ENCODE assay signal across 8 cellular contexts in genomic region chr12:64221656-64222010, GRCh38. TPM values are rescaled to one million over a fixed set of nuclear protein-coding genes. Genes with fewer than 3 reads are reported as not detected.
A peak's percentile ranks its signal among the peaks of the same experiment; 100 is the strongest.
DNase-seq lines count a peak whose midpoint lies in the region; ATAC-seq and TF ChIP-seq lines count a peak whose summit lies in the region.

No MANE protein-coding gene starts in this region.

- TF ChIP-seq POLR2A in ovary (IDR thresholded peaks at IDR 0.05) = no peak
- TF ChIP-seq POLR2A in upper lobe of left lung (IDR thresholded peaks at IDR 0.05) = no peak

- in situ Hi-C loops in Panc1 (cut with HindIII; ENCODE audit: low pct_unique_long_range_greater_than_20kb, low sequenced_read_pairs) = no loop called here

- peaks cover 16% of the 10 kb centered on the region for H3K79me2 ChIP-seq in DND-41 (ENCODE audit: insufficient read depth, low read length)

- peak; percentile 56 for DNase-seq in DND-41
- DNase-seq in Jurkat, Clone E6-1 (ENCODE audit: low read depth, low spot score) = peak; percentile 12
- DNase-seq in Panc1 (ENCODE audit: low read depth, low spot score) = peak; percentile 52
- no peak for DNase-seq in activated naive CD8-positive, alpha-beta T cell treated with anti-CD3 and anti-CD28 coated beads, Interleukin-2, amount 10 ng/mL, durations not matched to agents 7 days and 5 days
- peak; percentile 82 for DNase-seq in cardiac septum (ENCODE audit: low spot score)
- DNase-seq in ovary = peak; percentile 83 to 90 (median 86)
- DNase-seq in upper lobe of left lung = peak; percentile 91 to 92

- CTCF ChIA-PET in Panc1 (lab: Charles Lee) = no interaction called here

- H3K27me3 Mint-ChIP-seq in activated naive CD8-positive, alpha-beta T cell treated with anti-CD3 and anti-CD28 coated beads, Interleukin-2, amount 10 ng/mL, durations not matched to agents 7 days and 5 days = peaks cover 10% of the 10 kb centered on the region

- H2AFZ ChIP-seq in DND-41 (ENCODE audit: low read depth, low read length) = peak overlapping the region; percentile 77

- H3K27ac ChIP-seq in DND-41 (ENCODE audit: low read length) (peak overlapping the region; percentile 65), Panc1 (ENCODE audit: low read length) (peak overlapping the region; percentile 86), ovary (peak overlapping the region; percentile 54 to 94), upper lobe of left lung (peak overlapping the region; percentile 91 to 97 (median 93))

- H3K4me3 Mint-ChIP-seq in activated naive CD8-positive, alpha-beta T cell treated with anti-CD3 and anti-CD28 coated beads, Interleukin-2, amount 10 ng/mL, durations not matched to agents 7 days and 5 days = peak overlapping the region; percentile 96

- H3K36me3 ChIP-seq in DND-41 (ENCODE audit: insufficient read depth, low read length) (no peaks in the 10 kb centered on the region; the same call in 1 of the 2 replicates), Panc1 (ENCODE audit: control insufficient read depth, insufficient read depth, low read length) (no peaks in the 10 kb centered on the region), ovary (no peaks in the 10 kb centered on the region), upper lobe of left lung (no peaks in the 10 kb centered on the region)

- POLR2A ChIA-PET in Panc1 (lab: Charles Lee) = no interaction called here
- POLR2A ChIA-PET in activated naive CD8-positive, alpha-beta T cell treated with anti-CD3 and anti-CD28 coated beads, Interleukin-2, amount 10 ng/mL, durations not matched to agents 7 days and 5 days (lab: Charles Lee) = interaction anchor here (1.2 kb wide), 1 partner anchor 182 kb away, joined by 3 read pairs; the partner anchor contains the start of gene XPOT

- peak overlapping the region; percentile 82 for H3K9ac ChIP-seq in DND-41 (ENCODE audit: low read depth, low read length)

- peak overlapping the region; percentile 89 to 93 for H3K4me3 ChIP-seq in DND-41 (ENCODE audit: low read depth in 1 of 2, low read length in 2 of 2)
- peak overlapping the region; percentile 90 for H3K4me3 ChIP-seq in Jurkat, Clone E6-1 (ENCODE audit: low read length)
- H3K4me3 ChIP-seq in Panc1 (ENCODE audit: low read depth in 2 of 2, low read length in 2 of 2) = peak overlapping the region; percentile 82 to 88
- peak overlapping the region; percentile 79 for H3K4me3 ChIP-seq in ovary
- peak overlapping the region; percentile 78 to 98 (median 86) for H3K4me3 ChIP-seq in upper lobe of left lung

- H3K27ac Mint-ChIP-seq in activated naive CD8-positive, alpha-beta T cell treated with anti-CD3 and anti-CD28 coated beads, Interleukin-2, amount 10 ng/mL, durations not matched to agents 7 days and 5 days = peak overlapping the region; percentile 98

- intact Hi-C loops in Panc1 (cut with micrococcal nuclease; ENCODE audit: unreplicated experiment) = no loop called here
- intact Hi-C loops in cardiac septum (cut with DNase I) = no loop called here
- intact Hi-C loops in ovary (cut with DNase I) = loop anchor here in 1 of 4 donors (10.0 kb wide), 1 partner anchor 377 kb away; the partner anchor contains the start of gene SRGAP1

- TF ChIP-seq EP300 in ovary (IDR thresholded peaks at IDR 0.05) = no peak
- no peak for TF ChIP-seq EP300 in upper lobe of left lung (IDR thresholded peaks at IDR 0.05)

- H3K4me2 ChIP-seq in DND-41 (ENCODE audit: insufficient read depth, low read length) = peak overlapping the region; percentile 96

- WGBS in ovary, 3 donors = 0 to 1% (median 1%) methylated on average over 16 of the region's 16 CpGs
- WGBS in upper lobe of left lung, 2 donors = 1% methylated on average over 13 to 16 of the region's 16 CpGs

- no peaks in the 10 kb centered on the region for H3K27me3 ChIP-seq in DND-41 (ENCODE audit: insufficient read depth, low read length, poor library complexity)
- no peaks in the 10 kb centered on the region for H3K27me3 ChIP-seq in Panc1 (ENCODE audit: control insufficient read depth, insufficient read depth, low read length)
- H3K27me3 ChIP-seq in ovary = no peaks in the 10 kb centered on the region
- H3K27me3 ChIP-seq in upper lobe of left lung = no peaks in the 10 kb centered on the region

- no peaks in the 10 kb centered on the region for H3K9me3 ChIP-seq in DND-41 (ENCODE audit: insufficient read depth, low read length, severe bottlenecking)
- no peaks in the 10 kb centered on the region for H3K9me3 ChIP-seq in Panc1 (ENCODE audit: control insufficient read depth, insufficient read depth, low read depth, low read length)
- no peaks in the 10 kb centered on the region for H3K9me3 ChIP-seq in ovary
- no peaks in the 10 kb centered on the region for H3K9me3 ChIP-seq in upper lobe of left lung

- TF ChIP-seq CTCF in DND-41 (IDR thresholded peaks at IDR 0.05; ENCODE audit: borderline replicate concordance, extremely low read depth, low read length, poor library complexity, severe bottlenecking) (no peak), Panc1 (IDR thresholded peaks at IDR 0.05) (no peak), ovary (IDR thresholded peaks at IDR 0.05) (no peak), upper lobe of left lung (IDR thresholded peaks at IDR 0.05) (no peak)

- H3K9me3 Mint-ChIP-seq in activated naive CD8-positive, alpha-beta T cell treated with anti-CD3 and anti-CD28 coated beads, Interleukin-2, amount 10 ng/mL, durations not matched to agents 7 days and 5 days = no peaks in the 10 kb centered on the region

- H3K4me1 Mint-ChIP-seq in activated naive CD8-positive, alpha-beta T cell treated with anti-CD3 and anti-CD28 coated beads, Interleukin-2, amount 10 ng/mL, durations not matched to agents 7 days and 5 days = peaks cover 30% of the 10 kb centered on the region

- peaks cover 1% of the 10 kb centered on the region for H3K36me3 Mint-ChIP-seq in activated naive CD8-positive, alpha-beta T cell treated with anti-CD3 and anti-CD28 coated beads, Interleukin-2, amount 10 ng/mL, durations not matched to agents 7 days and 5 days

- no TSS peak for BruUV-seq in Panc1 (replicated peaks; lab: Mats Ljungman, UMichigan)

- H3K4me1 ChIP-seq in DND-41 (ENCODE audit: insufficient read depth, low read length) = peaks cover 38% of the 10 kb centered on the region
- H3K4me1 ChIP-seq in Panc1 (ENCODE audit: control insufficient read depth, insufficient read depth, low read length) = peaks cover 30% of the 10 kb centered on the region
- H3K4me1 ChIP-seq in ovary (ENCODE audit: insufficient read depth) = no peaks in the 10 kb centered on the region
- peaks cover 3 to 13% (median 7%) of the 10 kb centered on the region in 4 donors for H3K4me1 ChIP-seq in upper lobe of left lung

- ATAC-seq in DND-41 (ENCODE audit: insufficient read depth, low read depth) = peak; percentile 44
- peak; percentile 30 for ATAC-seq in GM21737 (IDR thresholded peaks at IDR 0.05; ENCODE audit: unreplicated experiment)
- ATAC-seq in Panc1 = peak; percentile 94
- peak; percentile 19 for ATAC-seq in activated naive CD8-positive, alpha-beta T cell treated with anti-CD3 and anti-CD28 coated beads, Interleukin-2, amount 10 ng/mL, durations not matched to agents 7 days and 5 days (ENCODE audit: low read depth)
- ATAC-seq in upper lobe of left lung (ENCODE audit: low FRiP score in 2 of 2) = peak; percentile 92 to 93

- no peaks in the 10 kb centered on the region for H4K20me1 ChIP-seq in DND-41 (ENCODE audit: insufficient read depth, low read length)

RNA-seq across cellular contexts. Expression of gene KICS2, which starts 0.5 kb away (rescaled TPM):
- polyA plus RNA-seq in Jurkat, Clone E6-1 (2012; ENCODE audit: insufficient read depth, insufficient read length) = 8.1 TPM
- total RNA-seq in Panc1 (2021; ENCODE audit: unreplicated experiment) (9.6 TPM), cardiac septum (5.4 TPM), ovary (10 to 100 TPM in 2 of 7 donors, 1 to 10 TPM in 5; 7.9 to 15.2 (median 8.2) TPM), upper lobe of left lung (10 to 100 TPM in 4 of 6 donors, 1 to 10 TPM in 2; 6.0 to 16.6 (median 11.6) TPM)
- 3.4 TPM for polyA plus RNA-seq in Panc1 (2012; ENCODE audit: insufficient read length)
- 10 to 100 TPM; 10.3 to 13.7 TPM for total RNA-seq in activated naive CD8-positive, alpha-beta T cell treated with anti-CD3 and anti-CD28 coated beads, Interleukin-2, amount 10 ng/mL, durations not matched to agents 7 days and 5 days
- polyA plus RNA-seq in ovary = 1 to 10 TPM; 3.4 to 6.0 TPM

Comparison
In these comparisons a context has a peak if more than half of its experiments do, and no peak if none do; other contexts are left out.
1. ATAC-seq: peak in every context shown above with its lines; median percentile 94 in Panc1; 92 in upper lobe of left lung; 44 in DND-41; 30 in GM21737; 19 in activated naive CD8-positive, alpha-beta T cell treated with anti-CD3 and anti-CD28 coated beads, Interleukin-2, amount 10 ng/mL, durations not matched to agents 7 days and 5 days.